ENCODE assay signal across 19 cellular contexts in genomic region chr21:43825610-43825935, GRCh38. TPM values are rescaled to one million over a fixed set of nuclear protein-coding genes. Genes with fewer than 3 reads are reported as not detected.
DNase-seq lines count a peak whose midpoint lies in the region; ATAC-seq and TF ChIP-seq lines count a peak whose summit lies in the region.
"Had no signal": no experiment of that assay in that cellular context is flagged by ENCODE, and none has a peak within 500 bp of the region (broad histone marks: within the 10 kb centered on the region; RNA-seq: fewer than 3 reads in every experiment).

No MANE protein-coding gene starts in this region.

- no peak overlapping the region for H3K9ac ChIP-seq in SK-N-SH
- H3K9ac ChIP-seq: BLaER1 treated with 17β-estradiol and CSF1 and Interleukin-3, amounts not matched to agents 10 nM and 100 nM had no signal

- POLR2A ChIA-PET in SK-N-SH (lab: Yijun Ruan, JAX): interaction anchor here (0.6 kb wide), 1 partner anchor 138 kb away, joined by 3 read pairs; no protein-coding TSS in a partner anchor

- no peaks in the 10 kb centered on the region for H3K9me3 Mint-ChIP-seq in effector memory CD8-positive, alpha-beta T cell
- H3K9me3 Mint-ChIP-seq: CD4-positive, alpha-beta T cell; CD8-positive, alpha-beta T cell had no signal

- H3K9me3 ChIP-seq in SK-N-SH (no peaks in the 10 kb centered on the region), gastrocnemius medialis (no peaks in the 10 kb centered on the region)
- H3K9me3 ChIP-seq: A549, Caco-2 had no signal

- 95% methylated on average over 9 of the region's 12 CpGs for WGBS in SK-N-SH (ENCODE audit: low lambda C conversion rate)

- ATAC-seq in SK-N-SH treated with all-trans-retinoic acid at 6 μM for 48 hours (no peak), sciatic nerve (no peak), gastrocnemius medialis (no peak), GM19455 (IDR thresholded peaks at IDR 0.05; ENCODE audit: unreplicated experiment) (no peak)
- no peak for ATAC-seq in effector memory CD8-positive, alpha-beta T cell (replicated peaks)
- ATAC-seq: CD8-positive, alpha-beta T cell had no signal

- CTCF ChIA-PET in SK-N-SH (lab: Yijun Ruan, JAX): interaction anchor here (0.9 to 1.4 kb wide), 5 partner anchors 14 to 167 kb away, joined by 3 to 4 read pairs (median 4); no protein-coding TSS in a partner anchor

- H3K27ac Mint-ChIP-seq in effector memory CD8-positive, alpha-beta T cell: no peak overlapping the region
- H3K27ac Mint-ChIP-seq: B cell; CD4-positive, alpha-beta T cell; CD8-positive, alpha-beta T cell had no signal

- no peaks in the 10 kb centered on the region for H3K79me2 ChIP-seq in SK-N-SH (ENCODE audit: insufficient read depth)

- H3K4me3 Mint-ChIP-seq in effector memory CD8-positive, alpha-beta T cell: no peak overlapping the region
- H3K4me3 Mint-ChIP-seq: B cell; CD4-positive, alpha-beta T cell; CD8-positive, alpha-beta T cell had no signal

- no peak for TF ChIP-seq EP300 in SK-N-SH (IDR thresholded peaks at IDR 0.05; ENCODE audit: borderline replicate concordance in 1 of 2, low read depth in 1 of 2, low read length in 1 of 2)

- TF ChIP-seq RAD21 in SK-N-SH (IDR thresholded peaks at IDR 0.05; ENCODE audit: low read length): no peak

- peaks cover 18 to 26% of the 10 kb centered on the region in 2 donors for H3K27me3 Mint-ChIP-seq in effector memory CD8-positive, alpha-beta T cell

- no peaks in the 10 kb centered on the region for H3K9me2 ChIP-seq in SK-N-SH

- no peak overlapping the region for H3K27ac ChIP-seq in SK-N-SH (ENCODE audit: low read depth in 2 of 2, low read length in 1 of 2)
- H3K27ac ChIP-seq in gastrocnemius medialis: peak overlapping the region; percentile 84 to 93 (median 91)
- H3K27ac ChIP-seq in temporal lobe (ENCODE audit: low read depth, low read length): peak overlapping the region; percentile 77
- H3K27ac ChIP-seq: 22Rv1; A549; BLaER1 treated with 17β-estradiol and CSF1 and Interleukin-3, amounts not matched to agents 10 nM and 100 nM; C4-2B had no signal

- no peak for TF ChIP-seq CTCF in SK-N-SH (IDR thresholded peaks at IDR 0.05)
- no peak for TF ChIP-seq CTCF in gastrocnemius medialis (IDR thresholded peaks at IDR 0.05 in 4 of 5, conservative IDR thresholded peaks at IDR 0.05 in 1 of 5)

- no peaks in the 10 kb centered on the region for H4K20me1 ChIP-seq in SK-N-SH (ENCODE audit: insufficient read depth)
- H4K20me1 ChIP-seq: BLaER1 treated with 17β-estradiol and CSF1 and Interleukin-3, amounts not matched to agents 10 nM and 100 nM had no signal

- H3K4me1 Mint-ChIP-seq in effector memory CD8-positive, alpha-beta T cell (ENCODE audit: low read depth in 2 of 2): peaks cover 0 to 4% of the 10 kb centered on the region in 2 donors
- H3K4me1 Mint-ChIP-seq: B cell had no signal

- H3K4me3 ChIP-seq in SK-N-SH (ENCODE audit: low read depth in 2 of 2, low read length in 1 of 2) (no peak overlapping the region), gastrocnemius medialis (no peak overlapping the region)
- H3K4me3 ChIP-seq: A549; BLaER1 treated with 17β-estradiol and CSF1 and Interleukin-3, amounts not matched to agents 10 nM and 100 nM had no signal

- no peaks in the 10 kb centered on the region for H3K36me3 ChIP-seq in SK-N-SH (replicated peaks in 1 of 2; ENCODE audit: control insufficient read depth in 1 of 2, insufficient read depth in 2 of 2, low read length in 1 of 2)
- no peaks in the 10 kb centered on the region for H3K36me3 ChIP-seq in gastrocnemius medialis

- no peak overlapping the region for H3K4me2 ChIP-seq in SK-N-SH
- H3K4me2 ChIP-seq: A549 had no signal

- DNase-seq in SK-N-SH (peak; percentile 22), sciatic nerve (ENCODE audit: low spot score) (peak; percentile 40), gastrocnemius medialis (no peak), cerebellar nuclear complex (lab: John Stamatoyannopoulos, UW) (no peak)
- no peak for DNase-seq in effector memory CD8-positive, alpha-beta T cell
- DNase-seq: AML-193; Caco-2; Calu3; CD4-positive, alpha-beta T cell; CD8-positive, alpha-beta T cell; GF-D8 had no signal

- peaks cover 0 to 5% of the 10 kb centered on the region in 2 experiments; a peak in 2 of 4 replicates for H3K4me1 ChIP-seq in SK-N-SH (ENCODE audit: control insufficient read depth in 1 of 2, insufficient read depth in 2 of 2, low read depth in 1 of 2, low read length in 1 of 2)
- peaks cover 25 to 26% of the 10 kb centered on the region in 2 donors for H3K4me1 ChIP-seq in gastrocnemius medialis
- H3K4me1 ChIP-seq: Caco-2 had no signal

- intact Hi-C loops in sciatic nerve (cut with DNase I): no loop called here
- intact Hi-C loops in gastrocnemius medialis (cut with DNase I; ENCODE audit: low total_unique reads): loop anchor here (5.0 kb wide), 3 partner anchors 87 to 127 kb away; no protein-coding TSS in a partner anchor

- no peak for TF ChIP-seq POLR2A in gastrocnemius medialis (IDR thresholded peaks at IDR 0.05)

- no peaks in the 10 kb centered on the region for H3F3A ChIP-seq in SK-N-SH (replicated peaks; ENCODE audit: insufficient read depth)

- in situ Hi-C loops in gastrocnemius medialis (cut with MboI; ENCODE audit: low sequenced_read_pairs in 4 of 4): loop anchor here in 1 of 4 donors (25.0 kb wide), 1 partner anchor 112 kb away; no protein-coding TSS in a partner anchor

- no peak overlapping the region for H2AFZ ChIP-seq in SK-N-SH (ENCODE audit: low read depth)

- H3K27me3 ChIP-seq in SK-N-SH (ENCODE audit: insufficient read depth): no peaks in the 10 kb centered on the region; the same call in 1 of the 2 replicates
- H3K27me3 ChIP-seq in gastrocnemius medialis: peaks cover 0 to 3% (median 0%) of the 10 kb centered on the region in 3 donors
- H3K27me3 ChIP-seq: BLaER1 treated with 17β-estradiol and CSF1 and Interleukin-3, amounts not matched to agents 10 nM and 100 nM had no signal

- no peaks in the 10 kb centered on the region for H3K36me3 Mint-ChIP-seq in effector memory CD8-positive, alpha-beta T cell (ENCODE audit: insufficient read depth)
- H3K36me3 Mint-ChIP-seq: CD8-positive, alpha-beta T cell had no signal

TF ChIP-seq in SK-N-SH, 30 proteins besides CTCF, POLR2A, EP300 and RAD21:
- no peak for TF ChIP-seq TAF1 (IDR thresholded peaks at IDR 0.05; ENCODE audit: borderline replicate concordance, low read depth, low read length)
- TF ChIP-seq POLR2AphosphoS5 (IDR thresholded peaks at IDR 0.05; ENCODE audit: low read depth, low read length): no peak
TF ChIP-seq in SK-N-SH: peak in this region for 0.

TF ChIP-seq in SK-N-SH treated with all-trans-retinoic acid at 6 μM for 48 hours, 23 proteins besides CTCF, POLR2A, EP300 and RAD21 (continues in another document):
- no peak for TF ChIP-seq PPARA (CRISPR knock-in tag; IDR thresholded peaks at IDR 0.05; ENCODE audit: borderline replicate concordance)
- no peak for TF ChIP-seq ZNF565 (CRISPR knock-in tag; conservative IDR thresholded peaks at IDR 0.05; ENCODE audit: low read depth)
- TF ChIP-seq POU6F1 (CRISPR knock-in tag; IDR thresholded peaks at IDR 0.05; ENCODE audit: borderline replicate concordance, low read depth): no peak
- TF ChIP-seq TSHZ2 (CRISPR knock-in tag; IDR thresholded peaks at IDR 0.05): no peak

RNA-seq across cellular contexts. Expression of gene RRP1, which starts 36.2 kb away (rescaled TPM):
- polyA plus RNA-seq in SK-N-SH (2012; rRNA removed): 12.0 and 22.7 TPM in 2 replicates
- polyA plus RNA-seq in SK-N-SH (2012; cell fraction: cytosol; rRNA removed): 12.0 and 14.8 TPM in 2 replicates
- polyA plus RNA-seq in SK-N-SH (2012; cell fraction: nucleus; rRNA removed): 46.0 and 48.9 TPM in 2 replicates
- total RNA-seq in sciatic nerve (17.8 TPM), gastrocnemius medialis (10 to 100 TPM; 17.5 to 32.0 (median 25.1) TPM), temporal lobe (12.3 TPM)

RNA-seq across cellular contexts. Expression of gene AGPAT3, which starts 39.5 kb away (rescaled TPM):
- polyA plus RNA-seq in SK-N-SH (2012; rRNA removed): 35.3 and 40.0 TPM in 2 replicates
- polyA plus RNA-seq in SK-N-SH (2012; cell fraction: cytosol; rRNA removed): 23.8 and 31.4 TPM in 2 replicates
- polyA plus RNA-seq in SK-N-SH (2012; cell fraction: nucleus; rRNA removed): 48.1 and 49.4 TPM in 2 replicates
- total RNA-seq in sciatic nerve: 51.8 TPM
- 100 to 1,000 TPM in 1 of 4 donors, 10 to 100 TPM in 3; 44.2 to 102 (median 59.3) TPM for total RNA-seq in gastrocnemius medialis
- 29.7 TPM for total RNA-seq in temporal lobe

RNA-seq across cellular contexts. Expression of gene CSTB, which starts 49.5 kb away (rescaled TPM):
- polyA plus RNA-seq in SK-N-SH (2012; rRNA removed): 64.5 and 101 TPM in 2 replicates
- 74.5 and 76.9 TPM in 2 replicates for polyA plus RNA-seq in SK-N-SH (2012; cell fraction: cytosol; rRNA removed)
- 34.0 and 36.2 TPM in 2 replicates for polyA plus RNA-seq in SK-N-SH (2012; cell fraction: nucleus; rRNA removed)
- total RNA-seq in sciatic nerve: 52.1 TPM
- 1 to 10 TPM; 1.3 to 5.9 (median 5.2) TPM for total RNA-seq in gastrocnemius medialis
- 5.7 TPM for total RNA-seq in temporal lobe

Comparison
In these comparisons a context has a peak if more than half of its experiments do, and no peak if none do; other contexts are left out.
1. DNase-seq: peak in SK-N-SH (single experiment) and sciatic nerve (single experiment); none in gastrocnemius medialis (0 of 2), effector memory CD8-positive, alpha-beta T cell (0 of 3) and cerebellar nuclear complex (0 of 2).
2. H3K27ac ChIP-seq: peak in gastrocnemius medialis (4 of 4) and temporal lobe (single experiment); none in SK-N-SH (0 of 2).